Comparison of ENCODE assay signal across 22 cellular contexts in the genomic region with DNA sequence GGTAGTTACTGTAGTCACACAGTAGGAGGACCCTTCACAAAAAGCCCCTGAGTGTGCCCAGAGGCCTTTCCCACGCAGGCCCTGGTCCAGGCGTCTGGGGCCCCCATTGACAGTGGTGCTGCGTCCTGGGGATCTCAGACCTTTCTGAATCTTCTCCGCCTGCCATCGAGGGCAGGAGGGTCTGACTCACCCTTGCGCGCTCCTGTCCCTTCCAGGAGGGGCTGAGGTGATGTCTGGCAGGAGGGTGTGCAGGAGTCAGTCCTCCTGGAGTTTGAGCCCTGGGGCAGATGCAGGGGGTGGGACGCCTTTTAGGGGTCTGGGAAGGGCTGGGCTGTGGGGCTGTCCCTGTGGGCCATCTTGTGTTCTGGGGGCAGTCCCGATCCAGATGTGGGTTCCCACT.
"Had no signal": no experiment of that assay in that cellular context is flagged by ENCODE, and none has a peak within 500 bp of the region (broad histone marks: within the 10 kb centered on the region; RNA-seq: fewer than 3 reads in every experiment).

No MANE protein-coding gene starts in this region.

- H3K27me3 ChIP-seq: body of pancreas, colonic mucosa, gastrocnemius medialis, hepatocyte, sigmoid colon, tibial nerve had no signal

- ATAC-seq: activated CD4-positive, CD25-positive, alpha-beta regulatory T cell treated with anti-CD3 and anti-CD28 coated beads, Interleukin-2, amount 50 U/mL, for 24 hours; body of pancreas; gastrocnemius medialis; natural killer cell treated with Interleukin-12 subunit alpha and Interleukin-12 subunit beta and Interleukin-15 and Interleukin-18, amount 100 ng/mL, for 72 hours had no signal

- H3K4me3 ChIP-seq: body of pancreas, colonic mucosa, gastrocnemius medialis, hepatocyte, sigmoid colon, tibial nerve had no signal

- H3K27ac ChIP-seq: body of pancreas, colonic mucosa, gastrocnemius medialis, hepatocyte, sigmoid colon, tibial nerve, VCaP had no signal

- DNase-seq: activated CD4-positive, alpha-beta T cell treated with anti-CD3 and anti-CD28 coated beads for 48 hours; activated CD4-positive, alpha-beta T cell treated with anti-CD3 and anti-CD28 coated beads, Interleukin-2, amount 50 U/mL, for 48 hours; activated CD8-positive, alpha-beta memory T cell treated with anti-CD3 and anti-CD28 coated beads for 24 hours; activated gamma-delta T cell treated with Interleukin-2 at 50 U/mL for 16 hours; anterior cingulate cortex; body of pancreas; colonic mucosa; effector CD8-positive, alpha-beta T cell; gastrocnemius medialis; glutamatergic neuron; islet precursor cell; mesendoderm; sigmoid colon; small intestine; stimulated activated CD4-positive, alpha-beta T cell treated with anti-CD3 and anti-CD28 coated beads, Interleukin-1b, Interleukin-23, amount 100 ng/mL, for 48 hours; stimulated activated naive CD4-positive, alpha-beta T cell treated with Interleukin-2 at 50 U/mL for 16 hours; T-helper 9 cell had no signal

- H3K36me3 ChIP-seq: colonic mucosa, gastrocnemius medialis, sigmoid colon, tibial nerve had no signal

- H3K4me1 ChIP-seq: body of pancreas, colonic mucosa, gastrocnemius medialis, sigmoid colon, tibial nerve had no signal

- H3K9me3 ChIP-seq: body of pancreas, colonic mucosa, gastrocnemius medialis, sigmoid colon had no signal
